Comparison of ENCODE assay signal across 15 cellular contexts in genomic region chr2:213691351-213691750, GRCh38.
DNase-seq lines count a peak whose midpoint lies in the region; ATAC-seq lines count a peak whose summit lies in the region.
"Had no signal": no experiment of that assay in that cellular context is flagged by ENCODE, and none has a peak within 500 bp of the region (broad histone marks: within the 10 kb centered on the region; RNA-seq: fewer than 3 reads in every experiment).

No MANE protein-coding gene starts in this region.

- intact Hi-C loops in Right ventricle myocardium superior (cut with DNase I) (no loop called here), left ventricle myocardium superior (cut with micrococcal nuclease) (no loop called here)

- ATAC-seq in Right ventricle myocardium superior (ENCODE audit: poor library complexity) (peak; percentile 22), left ventricle myocardium superior (no peak), GM19397 (IDR thresholded peaks at IDR 0.05; ENCODE audit: unreplicated experiment) (peak; percentile 42), HG03521 (IDR thresholded peaks at IDR 0.05; ENCODE audit: unreplicated experiment) (peak; percentile 44)
- ATAC-seq: CD8-positive, alpha-beta T cell; GM23338; K562 had no signal

- in situ Hi-C loops in G401 (cut with HindIII; ENCODE audit: low sequenced_read_pairs): no loop called here

- DNase-seq in Right ventricle myocardium superior (no peak), left ventricle myocardium superior (no peak), renal cortical epithelial cell (ENCODE audit: low read depth) (peak; percentile 5), G401 (ENCODE audit: low spot score) (no peak), NAMALWA (ENCODE audit: low spot score) (no peak)
- no peak for DNase-seq in stimulated activated CD4-positive, alpha-beta T cell treated with anti-CD3 and anti-CD28 coated beads, Interleukin-2, amount 100 ng/mL, for 24 hours
- DNase-seq: CD8-positive, alpha-beta T cell; COR-L47; DND-41; GF-D8; H9 had no signal
